Comparison of ENCODE assay signal across 1 cellular context in genomic region chr10:80466724-80467326, GRCh38.
A peak's percentile ranks its signal among the peaks of the same experiment; 100 is the strongest.
TF ChIP-seq lines count a peak whose summit lies in the region.

No MANE protein-coding gene starts in this region.

TF ChIP-seq in K562, 482 proteins besides CTCF, POLR2A, EP300 and RAD21 (continued from another document and continues in another):
- no peak for TF ChIP-seq CLOCK (CRISPR knock-in tag; IDR thresholded peaks at IDR 0.05; ENCODE audit: borderline replicate concordance)
- TF ChIP-seq TOE1 (IDR thresholded peaks at IDR 0.05; ENCODE audit: borderline replicate concordance), result 0 out of 2 replicates have a peak, but pooled peaks have one; percentile 8
- no peak for TF ChIP-seq TOE1 (CRISPR knock-in tag; IDR thresholded peaks at IDR 0.05; ENCODE audit: borderline replicate concordance, low read depth)
- peak in 1 of 2 experiments; percentile 46; a peak in 1 of 4 replicates for TF ChIP-seq TEAD1 (CRISPR knock-in tag; IDR thresholded peaks at IDR 0.05)
- TF ChIP-seq JUN (IDR thresholded peaks at IDR 0.05; ENCODE audit: borderline replicate concordance, low read depth, low read length), result no peak
- no peak for TF ChIP-seq JUN (CRISPR knock-in tag; IDR thresholded peaks at IDR 0.05; ENCODE audit: borderline replicate concordance)
- TF ChIP-seq AFF1 (IDR thresholded peaks at IDR 0.05; ENCODE audit: low read depth in 1 of 2, partially characterized antibody in 2 of 2), result peak in 1 of 2 experiments; percentile 14
- TF ChIP-seq NKRF (IDR thresholded peaks at IDR 0.05; ENCODE audit: borderline replicate concordance), result 0 out of 2 replicates have a peak, but pooled peaks have one; percentile 29
- no peak for TF ChIP-seq ID3 (CRISPR knock-in tag; IDR thresholded peaks at IDR 0.05)
- peak; percentile 73; the same call in 1 of the 2 replicates for TF ChIP-seq ID3 (tag; IDR thresholded peaks at IDR 0.05)
- no peak for TF ChIP-seq MXI1 (IDR thresholded peaks at IDR 0.05; ENCODE audit: low read depth, low read length)
- peak; percentile 58 for TF ChIP-seq VEZF1 (CRISPR knock-in tag; IDR thresholded peaks at IDR 0.05)
- peak; percentile 72; the same call in 1 of the 2 replicates for TF ChIP-seq DPF2 (IDR thresholded peaks at IDR 0.05)
- TF ChIP-seq TBL1XR1 (IDR thresholded peaks at IDR 0.05; ENCODE audit: low read length in 2 of 2), result peak in 1 of 2 experiments; percentile 41; a peak in 1 of 4 replicates
- peak; percentile 99 for TF ChIP-seq ZNF316 (IDR thresholded peaks at IDR 0.05)
- no peak for TF ChIP-seq ZNF79 (CRISPR knock-in tag; IDR thresholded peaks at IDR 0.05; ENCODE audit: low read depth)
- TF ChIP-seq NR2C2 (CRISPR knock-in tag; IDR thresholded peaks at IDR 0.05), result no peak
- TF ChIP-seq NR2C2 (tag; IDR thresholded peaks at IDR 0.05), result peak; percentile 68
- TF ChIP-seq CBX1 (IDR thresholded peaks at IDR 0.05; ENCODE audit: low read depth), result no peak
- no peak for TF ChIP-seq ZNF655 (CRISPR knock-in tag; IDR thresholded peaks at IDR 0.05)
- TF ChIP-seq BHLHE40 (IDR thresholded peaks at IDR 0.05; ENCODE audit: low read length), result 0 out of 2 replicates have a peak, but pooled peaks have one; percentile 8
- 0 out of 4 replicates have a peak, but pooled peaks of 1 of the 2 experiments have one; percentile 10 for TF ChIP-seq ZNF318 (IDR thresholded peaks at IDR 0.05; ENCODE audit: borderline replicate concordance in 1 of 2, low read depth in 1 of 2)
- TF ChIP-seq ZNF639 (CRISPR knock-in tag; conservative IDR thresholded peaks at IDR 0.05 in 1 of 2, IDR thresholded peaks at IDR 0.05 in 1 of 2), result peak in 1 of 2 experiments; percentile 86; a peak in 2 of 4 replicates
- peak; percentile 78 for TF ChIP-seq ZNF589 (CRISPR knock-in tag; IDR thresholded peaks at IDR 0.05; ENCODE audit: low read depth)
- TF ChIP-seq NBN (IDR thresholded peaks at IDR 0.05; ENCODE audit: low read depth), result 0 out of 2 replicates have a peak, but pooled peaks have one; percentile 28
- TF ChIP-seq NR2C1 (IDR thresholded peaks at IDR 0.05), result no peak
- 0 out of 2 replicates have a peak, but pooled peaks have one; percentile 7 for TF ChIP-seq NR2C1 (tag; IDR thresholded peaks at IDR 0.05)
- peak; percentile 13; the same call in 1 of the 2 replicates for TF ChIP-seq CC2D1A (IDR thresholded peaks at IDR 0.05)
- TF ChIP-seq BRD9 (IDR thresholded peaks at IDR 0.05; ENCODE audit: low read depth, partially characterized antibody), result peak; percentile 55
- no peak for TF ChIP-seq OTX1 (CRISPR knock-in tag; IDR thresholded peaks at IDR 0.05)
- TF ChIP-seq SMARCC2 (IDR thresholded peaks at IDR 0.05; ENCODE audit: low read depth), result peak; percentile 66; the same call in 1 of the 2 replicates
